Comparison of ENCODE assay signal across 8 cellular contexts in genomic region chr7:102610441-102610840, GRCh38. TPM values are rescaled to one million over a fixed set of nuclear protein-coding genes. Genes with fewer than 3 reads are reported as not detected.
"Had no signal": no experiment of that assay in that cellular context is flagged by ENCODE, and none has a peak within 500 bp of the region (broad histone marks: within the 10 kb centered on the region; RNA-seq: fewer than 3 reads in every experiment).

No MANE protein-coding gene starts in this region.

RNA-seq across cellular contexts. Expression of gene SPDYE2B, which starts 39.7 kb away (rescaled TPM):
- total RNA-seq: activated CD4-positive, alpha-beta T cell treated with anti-CD3 and anti-CD28 coated beads for 36 hours; activated CD8-positive, alpha-beta T cell treated with anti-CD3 and anti-CD28 coated beads for 36 hours; activated naive CD4-positive, alpha-beta T cell treated with anti-CD3 and anti-CD28 coated beads, Interleukin-2, amount 50 U/mL, for 72 hours; activated T-helper 1 cell treated with anti-CD3 and anti-CD28 coated beads, Interleukin-12 subunit alpha, Interleukin-12 subunit beta, Interleukin-2, Interleukin-4 antibody, amounts not matched to agents 30 ng/mL and 10 ng/mL and 1 ng/mL, durations not matched to agents 14 hours and 24 hours and 36 hours; astrocyte; NCI-H460; RPMI7951; T-cell had no signal

RNA-seq across cellular contexts. Expression of gene SPDYE2, which starts 59.4 kb away (rescaled TPM):
- total RNA-seq: activated CD4-positive, alpha-beta T cell treated with anti-CD3 and anti-CD28 coated beads for 36 hours; activated CD8-positive, alpha-beta T cell treated with anti-CD3 and anti-CD28 coated beads for 36 hours; activated naive CD4-positive, alpha-beta T cell treated with anti-CD3 and anti-CD28 coated beads, Interleukin-2, amount 50 U/mL, for 72 hours; activated T-helper 1 cell treated with anti-CD3 and anti-CD28 coated beads, Interleukin-12 subunit alpha, Interleukin-12 subunit beta, Interleukin-2, Interleukin-4 antibody, amounts not matched to agents 30 ng/mL and 10 ng/mL and 1 ng/mL, durations not matched to agents 14 hours and 24 hours and 36 hours; astrocyte; NCI-H460; RPMI7951 had no signal
